15 cellular contexts compared by ENCODE assay signal in genomic region chr2:955829-956731, GRCh38. TPM values are rescaled to one million over a fixed set of nuclear protein-coding genes. Genes with fewer than 3 reads are reported as not detected.
DNase-seq lines count a peak whose midpoint lies in the region; ATAC-seq and TF ChIP-seq lines count a peak whose summit lies in the region.
"Had no signal": no experiment of that assay in that cellular context is flagged by ENCODE, and none has a peak within 500 bp of the region (broad histone marks: within the 10 kb centered on the region; RNA-seq: fewer than 3 reads in every experiment).

No MANE protein-coding gene starts in this region.

- intact Hi-C loops in posterior vena cava (cut with DNase I): no loop called here

- H2BK120ac ChIP-seq in neuronal stem cell (ENCODE audit: low read depth, low read length): no peak overlapping the region

- peak overlapping the region; percentile 87 for H3K18ac ChIP-seq in neuronal stem cell (ENCODE audit: low read length)

- 84 to 90% methylated on average over 6 to 29 of the region's 33 CpGs for WGBS in endodermal cell (ENCODE audit: insufficient coverage in 1 of 2, insufficient read length in 1 of 2), 2 experiments
- no CpG with 5 or more reads among the region's 33 CpGs for WGBS in neuronal stem cell (ENCODE audit: extremely low coverage in 2 of 2, insufficient read length in 2 of 2, insufficient replicate concordance in 1 of 2), 2 donors

- no peaks in the 10 kb centered on the region for H3K9me3 ChIP-seq in endodermal cell (ENCODE audit: control insufficient read depth, low read length)
- H3K9me3 ChIP-seq in neuronal stem cell (replicated peaks in 1 of 2; ENCODE audit: control insufficient read depth in 2 of 2, insufficient read depth in 1 of 2, low read depth in 1 of 2, low read length in 2 of 2): no peaks in the 10 kb centered on the region
- H3K9me3 ChIP-seq: BLaER1 treated with 17β-estradiol and CSF1 and Interleukin-3, amounts not matched to agents 10 nM and 100 nM had no signal

- no peak overlapping the region for H2BK12ac ChIP-seq in neuronal stem cell (ENCODE audit: low read length)

- H3K27ac ChIP-seq in endodermal cell (ENCODE audit: low read depth, low read length) (no peak overlapping the region), neuronal stem cell (replicated peaks; ENCODE audit: low read length) (no peak overlapping the region)
- H3K27ac ChIP-seq: BLaER1 treated with 17β-estradiol and CSF1 and Interleukin-3, amounts not matched to agents 10 nM and 100 nM had no signal

- H3K4ac ChIP-seq in neuronal stem cell (ENCODE audit: low read length): no peak overlapping the region

- H3K4me2 ChIP-seq in neuronal stem cell (ENCODE audit: insufficient read depth, low read length, poor library complexity, severe bottlenecking): no peak overlapping the region
- H3K4me2 ChIP-seq: BLaER1 treated with 17β-estradiol and CSF1 and Interleukin-3, amounts not matched to agents 10 nM and 100 nM had no signal

- no peaks in the 10 kb centered on the region for H3K79me1 ChIP-seq in neuronal stem cell (ENCODE audit: low read depth, low read length)

- H3K4me1 Mint-ChIP-seq in stimulated activated naive CD8-positive, alpha-beta T cell treated with anti-CD3 and anti-CD28 coated beads, Interleukin-15, amount 100 ng/mL, for 72 hours: peaks cover 49% of the 10 kb centered on the region
- H3K4me1 Mint-ChIP-seq in endodermal cell: peaks cover 14% of the 10 kb centered on the region

- ATAC-seq in stimulated activated naive CD8-positive, alpha-beta T cell treated with anti-CD3 and anti-CD28 coated beads, Interleukin-15, amount 100 ng/mL, for 72 hours: peak; percentile 82
- ATAC-seq in stimulated activated naive CD8-positive, alpha-beta T cell treated with anti-CD3 and anti-CD28 coated beads, Interleukin-15, Interleukin-2, amounts not matched to agents 100 U/mL and 50 U/mL, for 24 hours: no peak
- no peak for ATAC-seq in GM18861 (IDR thresholded peaks at IDR 0.05; ENCODE audit: unreplicated experiment)
- ATAC-seq in HG02884 (IDR thresholded peaks at IDR 0.05; ENCODE audit: unreplicated experiment): no peak

- no peak overlapping the region for H2AK5ac ChIP-seq in neuronal stem cell (ENCODE audit: low read depth, low read length)

- DNase-seq in stimulated activated naive CD8-positive, alpha-beta T cell treated with anti-CD3 and anti-CD28 coated beads, Interleukin-15, amount 100 ng/mL, for 72 hours: no peak
- DNase-seq in stimulated activated naive CD8-positive, alpha-beta T cell treated with anti-CD3 and anti-CD28 coated beads, Interleukin-15, Interleukin-2, amounts not matched to agents 100 U/mL and 50 U/mL, for 24 hours: no peak
- DNase-seq in endodermal cell (peak; percentile 65), neuronal stem cell (ENCODE audit: low spot score) (no peak), posterior vena cava (ENCODE audit: low spot score) (no peak), GM10266 (ENCODE audit: extremely low spot score) (no peak)
- DNase-seq: 8988T; AML-193; CD4-positive, CD25-positive, alpha-beta regulatory T cell; DMS53 had no signal

- H3K9ac ChIP-seq in endodermal cell (ENCODE audit: extremely low read depth, low read length, poor library complexity, severe bottlenecking): no peak overlapping the region
- no peak overlapping the region for H3K9ac ChIP-seq in neuronal stem cell (ENCODE audit: low read depth, low read length, poor library complexity)
- H3K9ac ChIP-seq: BLaER1 treated with 17β-estradiol and CSF1 and Interleukin-3, amounts not matched to agents 10 nM and 100 nM had no signal

- H2BK15ac ChIP-seq in neuronal stem cell (ENCODE audit: low read length): no peak overlapping the region

- H4K8ac ChIP-seq in neuronal stem cell (ENCODE audit: low read depth, low read length): peak overlapping the region; percentile 17

- H4K91ac ChIP-seq in neuronal stem cell (ENCODE audit: low read depth, low read length, poor library complexity): no peak overlapping the region

- H3K4me1 ChIP-seq in endodermal cell (ENCODE audit: control insufficient read depth, insufficient read depth, low read length): no peaks in the 10 kb centered on the region
- H3K4me1 ChIP-seq in neuronal stem cell (ENCODE audit: control insufficient read depth in 2 of 2, insufficient read depth in 1 of 2, low read depth in 1 of 2, low read length in 2 of 2): peaks cover 0 to 5% of the 10 kb centered on the region in 2 donors

- no peak for TF ChIP-seq CTCF in endodermal cell (conservative IDR thresholded peaks at IDR 0.05)
- no peak for TF ChIP-seq CTCF in GM10266 (IDR thresholded peaks at IDR 0.05; ENCODE audit: control insufficient read depth, insufficient read depth, low read depth, missing control alignments)

- H3K4me3 ChIP-seq in endodermal cell (ENCODE audit: low read length) (no peak overlapping the region), neuronal stem cell (ENCODE audit: low read length in 2 of 2) (no peak overlapping the region)
- H3K4me3 ChIP-seq: BLaER1 treated with 17β-estradiol and CSF1 and Interleukin-3, amounts not matched to agents 10 nM and 100 nM had no signal

- H3K27ac Mint-ChIP-seq in stimulated activated naive CD8-positive, alpha-beta T cell treated with anti-CD3 and anti-CD28 coated beads, Interleukin-15, amount 100 ng/mL, for 72 hours: peak overlapping the region in 1 of 2 donors; percentile 56
- no peak overlapping the region for H3K27ac Mint-ChIP-seq in endodermal cell
- H3K27ac Mint-ChIP-seq: CD4-positive, CD25-positive, alpha-beta regulatory T cell had no signal

- no peaks in the 10 kb centered on the region for H3K36me3 ChIP-seq in endodermal cell (ENCODE audit: control insufficient read depth, insufficient read depth, low read length)
- no peaks in the 10 kb centered on the region for H3K36me3 ChIP-seq in neuronal stem cell (replicated peaks in 1 of 2; ENCODE audit: control insufficient read depth in 2 of 2, insufficient read depth in 2 of 2, low read length in 2 of 2)
- H3K36me3 ChIP-seq: BLaER1 treated with 17β-estradiol and CSF1 and Interleukin-3, amounts not matched to agents 10 nM and 100 nM had no signal

- H3K27me3 ChIP-seq in endodermal cell (ENCODE audit: control insufficient read depth, insufficient read depth, low read length, poor library complexity, severe bottlenecking) (peaks cover 25% of the 10 kb centered on the region), neuronal stem cell (ENCODE audit: control insufficient read depth in 3 of 3, insufficient read depth in 3 of 3, low read depth in 1 of 3, low read length in 3 of 3) (peaks cover 4 to 42% (median 13%) of the 10 kb centered on the region in 3 experiments)

- H2AFZ ChIP-seq in neuronal stem cell (ENCODE audit: low read length): no peak overlapping the region

- no peak overlapping the region for H2BK5ac ChIP-seq in neuronal stem cell (ENCODE audit: low read length)

- H3K36me3 Mint-ChIP-seq in endodermal cell (ENCODE audit: low read depth): no peaks in the 10 kb centered on the region
- H3K36me3 Mint-ChIP-seq: CD4-positive, CD25-positive, alpha-beta regulatory T cell had no signal

- H3K14ac ChIP-seq in neuronal stem cell (ENCODE audit: low read length): no peak overlapping the region

- peak overlapping the region; percentile 31 for H3K23ac ChIP-seq in neuronal stem cell (ENCODE audit: low read depth, low read length, poor library complexity)

- H3K27me3 Mint-ChIP-seq in stimulated activated naive CD8-positive, alpha-beta T cell treated with anti-CD3 and anti-CD28 coated beads, Interleukin-15, amount 100 ng/mL, for 72 hours: peaks cover 30% of the 10 kb centered on the region
- H3K27me3 Mint-ChIP-seq in endodermal cell (ENCODE audit: insufficient read depth): peaks cover 19% of the 10 kb centered on the region

- no peaks in the 10 kb centered on the region for H3K9me3 Mint-ChIP-seq in stimulated activated naive CD8-positive, alpha-beta T cell treated with anti-CD3 and anti-CD28 coated beads, Interleukin-15, amount 100 ng/mL, for 72 hours
- H3K9me3 Mint-ChIP-seq in endodermal cell: no peaks in the 10 kb centered on the region

- H3K4me3 Mint-ChIP-seq in stimulated activated naive CD8-positive, alpha-beta T cell treated with anti-CD3 and anti-CD28 coated beads, Interleukin-15, amount 100 ng/mL, for 72 hours: no peak overlapping the region
- no peak overlapping the region for H3K4me3 Mint-ChIP-seq in endodermal cell
- H3K4me3 Mint-ChIP-seq: CD4-positive, CD25-positive, alpha-beta regulatory T cell had no signal

RNA-seq across cellular contexts. Expression of gene SNTG2, which starts 5.4 kb away (rescaled TPM):
- total RNA-seq in endodermal cell: 10 to 100 TPM in 1 of 2 donors, 1 to 10 TPM in 1; 4.1 to 11.9 TPM
- 1.9 TPM for polyA plus RNA-seq in endodermal cell (2013, experiment 1 of 2)
- polyA plus RNA-seq in endodermal cell (2013, experiment 2 of 2): 1.2 TPM
- polyA plus RNA-seq in neuronal stem cell (2013, experiment 1 of 2): 2.0 TPM
- 1.6 TPM for polyA plus RNA-seq in neuronal stem cell (2013, experiment 2 of 2)
- total RNA-seq in posterior vena cava: 1 to 10 TPM; 5.2 to 6.2 TPM
- total RNA-seq: Daoy, G401 had no signal
- polyA plus RNA-seq: CD4-positive, CD25-positive, alpha-beta regulatory T cell had no signal
